Comparison of ENCODE assay signal across 10 cellular contexts in genomic region chr6:17417817-17418216, GRCh38. TPM values are rescaled to one million over a fixed set of nuclear protein-coding genes. Genes with fewer than 3 reads are reported as not detected.
DNase-seq lines count a peak whose midpoint lies in the region; ATAC-seq and TF ChIP-seq lines count a peak whose summit lies in the region.
"Had no signal": no experiment of that assay in that cellular context is flagged by ENCODE, and none has a peak within 500 bp of the region (broad histone marks: within the 10 kb centered on the region; RNA-seq: fewer than 3 reads in every experiment).

No MANE protein-coding gene starts in this region.

- H3K4me3 ChIP-seq in RWPE2 (ENCODE audit: severe bottlenecking) (no peak overlapping the region), trophoblast cell (ENCODE audit: low read depth, low read length) (no peak overlapping the region)

- H2AFZ ChIP-seq in trophoblast cell (ENCODE audit: insufficient read depth, low read length, poor library complexity) = no peak overlapping the region

- no peak overlapping the region for H4K91ac ChIP-seq in trophoblast cell (ENCODE audit: low read depth, low read length)

- no peak overlapping the region for H3K23ac ChIP-seq in trophoblast cell (ENCODE audit: low read length)

- H2AK5ac ChIP-seq in trophoblast cell (ENCODE audit: low read length) = no peak overlapping the region

- no peak overlapping the region for H4K8ac ChIP-seq in trophoblast cell (ENCODE audit: low read depth, low read length)

- no CpG with 5 or more reads among the region's 4 CpGs for WGBS in trophoblast cell (ENCODE audit: extremely low coverage, insufficient coverage, insufficient read length)

- DNase-seq in DMS114 treated with DMSO at 0.1 percent for 48 hours (lab: John Stamatoyannopoulos, UW; ENCODE audit: unreplicated experiment) = peak; percentile 67
- no peak for DNase-seq in RWPE2 (ENCODE audit: low spot score)
- peak; percentile 98 for DNase-seq in fibroblast of peridontal ligament (ENCODE audit: extremely low read depth)
- DNase-seq in trophoblast cell = peak; percentile 82 to 94
- no peak for DNase-seq in stimulated activated naive CD4-positive, alpha-beta T cell (lab: John Stamatoyannopoulos, UW)
- no peak for DNase-seq in NCI-H2227 treated with DMSO at 0.1 percent for 48 hours (lab: John Stamatoyannopoulos, UW)
- no peak for DNase-seq in NCI-H187 (lab: John Stamatoyannopoulos, UW)
- DNase-seq: foreskin melanocyte, NCI-H1930 had no signal

- H3K4ac ChIP-seq in trophoblast cell (ENCODE audit: low read depth, low read length) = no peak overlapping the region

- peak; percentile 83 for ATAC-seq in RWPE2 (ENCODE audit: low read depth)
- no peak for ATAC-seq in HG03039 (IDR thresholded peaks at IDR 0.05; ENCODE audit: unreplicated experiment)

- no peak overlapping the region for H3K9ac ChIP-seq in trophoblast cell (ENCODE audit: low read length)

- peak overlapping the region; percentile 60 for H3K4me2 ChIP-seq in trophoblast cell (ENCODE audit: low read length)

- H3K27ac ChIP-seq in RWPE2 (ENCODE audit: poor library complexity, severe bottlenecking) (peak overlapping the region; percentile 61), trophoblast cell (ENCODE audit: low read depth, low read length) (peak overlapping the region; percentile 89)

- H2BK120ac ChIP-seq in trophoblast cell (ENCODE audit: insufficient read depth, low read length, poor library complexity) = no peak overlapping the region

- peaks cover 7% of the 10 kb centered on the region; the same call in 1 of the 2 replicates for H3K36me3 ChIP-seq in RWPE2 (ENCODE audit: low read depth)
- H3K36me3 ChIP-seq in trophoblast cell (ENCODE audit: control insufficient read depth in 1 of 2, insufficient read depth in 2 of 2, low read length in 2 of 2) = peaks cover 2 to 6% of the 10 kb centered on the region in 2 experiments

- peaks cover 6% of the 10 kb centered on the region for H3K79me2 ChIP-seq in trophoblast cell (ENCODE audit: control insufficient read depth, insufficient read depth, low read length, poor library complexity)

- H3K14ac ChIP-seq in trophoblast cell (ENCODE audit: low read length) = peak overlapping the region; percentile 26

- no peak overlapping the region for H2BK12ac ChIP-seq in trophoblast cell (ENCODE audit: low read length)

- no peak for TF ChIP-seq CTCF in RWPE2 (IDR thresholded peaks at IDR 0.05; ENCODE audit: poor library complexity, severe bottlenecking)

- H3K27me3 ChIP-seq in RWPE2 (ENCODE audit: insufficient read depth, poor library complexity, severe bottlenecking) (no peaks in the 10 kb centered on the region), trophoblast cell (ENCODE audit: insufficient read depth, low read length) (no peaks in the 10 kb centered on the region)

- H3K4me1 ChIP-seq in RWPE2 (ENCODE audit: insufficient read depth, poor library complexity, severe bottlenecking) (peaks cover 14% of the 10 kb centered on the region), trophoblast cell (ENCODE audit: control insufficient read depth in 1 of 2, insufficient read depth in 2 of 2, low read length in 2 of 2) (peaks cover 9 to 14% of the 10 kb centered on the region in 2 experiments)

- H3K9me3 ChIP-seq in RWPE2 (ENCODE audit: severe bottlenecking) (no peaks in the 10 kb centered on the region), trophoblast cell (ENCODE audit: insufficient read depth, low read depth, low read length) (no peaks in the 10 kb centered on the region)

- no peak overlapping the region for H4K12ac ChIP-seq in trophoblast cell (ENCODE audit: low read depth, low read length)

- H2BK5ac ChIP-seq in trophoblast cell (ENCODE audit: low read depth, low read length, poor library complexity) = peak overlapping the region; percentile 88

- H3K18ac ChIP-seq in trophoblast cell (ENCODE audit: low read length) = no peak overlapping the region

- H3K79me1 ChIP-seq in trophoblast cell (ENCODE audit: low read length) = peaks cover 15% of the 10 kb centered on the region

RNA-seq across cellular contexts. Expression of gene CAP2, which starts 24.4 kb away (rescaled TPM):
- polyA plus RNA-seq in trophoblast cell (2013) = 32.0 and 34.0 TPM in 2 replicates

Comparison
In these comparisons a context has a peak if more than half of its experiments do, and no peak if none do; other contexts are left out.
1. DNase-seq: peak in DMS114 treated with DMSO at 0.1 percent for 48 hours (single experiment), fibroblast of peridontal ligament (single experiment) and trophoblast cell (2 of 2); none in RWPE2 (single experiment), stimulated activated naive CD4-positive, alpha-beta T cell (0 of 6), NCI-H2227 treated with DMSO at 0.1 percent for 48 hours (single experiment) and NCI-H187 (0 of 2).